29 cellular contexts compared by ENCODE assay signal in genomic region chr2:190387422-190387821, GRCh38.
"Had no signal": no experiment of that assay in that cellular context is flagged by ENCODE, and none has a peak within 500 bp of the region (broad histone marks: within the 10 kb centered on the region; RNA-seq: fewer than 3 reads in every experiment).

No MANE protein-coding gene starts in this region.

- DNase-seq: colonic mucosa; cortex of kidney; dermis blood vessel endothelial cell; dorsolateral prefrontal cortex; effector CD4-positive, alpha-beta T cell; effector CD8-positive, alpha-beta T cell; effector memory CD4-positive, alpha-beta T cell; effector memory CD8-positive, alpha-beta T cell; endodermal cell; erythroblast; esophagus squamous epithelium; foreskin fibroblast; foreskin keratinocyte; foreskin melanocyte; gastrocnemius medialis; glutamatergic neuron; head of caudate nucleus; heart left ventricle; heart right ventricle had no signal

- H3K27me3 ChIP-seq: colonic mucosa, dorsolateral prefrontal cortex, esophagus muscularis mucosa, esophagus squamous epithelium, foreskin keratinocyte, gastrocnemius medialis, gastroesophageal sphincter, heart left ventricle, heart right ventricle had no signal

- H3K4me1 ChIP-seq: colonic mucosa, esophagus muscularis mucosa, foreskin keratinocyte, gastrocnemius medialis, gastroesophageal sphincter, heart left ventricle, heart right ventricle had no signal

- H3K4me3 Mint-ChIP-seq: dendritic cell treated with granulocyte-macrophage colony-stimulating factor and Interleukin-4, amounts not matched to agents 40 ng/mL and 50 ng/mL, for 4 days; effector memory CD8-positive, alpha-beta T cell; endodermal cell had no signal

- H3K4me3 ChIP-seq: colonic mucosa, coronary artery, dorsolateral prefrontal cortex, esophagus muscularis mucosa, esophagus squamous epithelium, gastrocnemius medialis, gastroesophageal sphincter, heart left ventricle, heart right ventricle had no signal

- H3K27ac Mint-ChIP-seq: dendritic cell treated with granulocyte-macrophage colony-stimulating factor and Interleukin-4, amounts not matched to agents 40 ng/mL and 50 ng/mL, for 4 days; effector memory CD8-positive, alpha-beta T cell; endodermal cell had no signal

- H3K4me1 Mint-ChIP-seq: endodermal cell had no signal

- FAIRE-seq: colon, endometrium, endothelial cell of umbilical vein, frontal cortex had no signal

- ATAC-seq: effector memory CD8-positive, alpha-beta T cell; esophagus mucosa; foreskin keratinocyte; gastrocnemius medialis; gastroesophageal sphincter; heart left ventricle; heart right ventricle had no signal

- H3K27ac ChIP-seq: colonic mucosa, coronary artery, dorsolateral prefrontal cortex, epithelial cell of prostate, esophagus muscularis mucosa, esophagus squamous epithelium, foreskin keratinocyte, gastrocnemius medialis, gastroesophageal sphincter, heart left ventricle, heart right ventricle had no signal

- H3K9me3 ChIP-seq: colonic mucosa, esophagus muscularis mucosa, esophagus squamous epithelium, gastrocnemius medialis, gastroesophageal sphincter, heart left ventricle had no signal

- H3K36me3 ChIP-seq: colonic mucosa, esophagus muscularis mucosa, esophagus squamous epithelium, gastrocnemius medialis, gastroesophageal sphincter, heart left ventricle, heart right ventricle had no signal

- H3K9me3 Mint-ChIP-seq: dendritic cell treated with granulocyte-macrophage colony-stimulating factor and Interleukin-4, amounts not matched to agents 40 ng/mL and 50 ng/mL, for 4 days; effector memory CD8-positive, alpha-beta T cell; endodermal cell had no signal
